19 cellular contexts compared by ENCODE assay signal in genomic region chr19:38196948-38197656, GRCh38. TPM values are rescaled to one million over a fixed set of nuclear protein-coding genes. Genes with fewer than 3 reads are reported as not detected.
DNase-seq lines count a peak whose midpoint lies in the region; ATAC-seq, FAIRE-seq and TF ChIP-seq lines count a peak whose summit lies in the region.
"Had no signal": no experiment of that assay in that cellular context is flagged by ENCODE, and none has a peak within 500 bp of the region (broad histone marks: within the 10 kb centered on the region; RNA-seq: fewer than 3 reads in every experiment).

No MANE protein-coding gene starts in this region.

- H3K27ac Mint-ChIP-seq in H9: peak overlapping the region; percentile 41 to 92 (median 59); a peak in 3 of 7 replicates
- H3K27ac Mint-ChIP-seq in stimulated activated effector memory CD8-positive, alpha-beta T cell treated with anti-CD3 and anti-CD28 coated beads, Interleukin-12 subunit alpha, Interleukin-12 subunit beta, amount 100 ng/mL, for 72 hours: peak overlapping the region; percentile 50
- H3K27ac Mint-ChIP-seq in activated T-cell treated with anti-CD3 and anti-CD28 coated beads, Interleukin-2, amount 50 U/mL, for 24 hours: no peak overlapping the region
- H3K27ac Mint-ChIP-seq: CD4-positive, alpha-beta T cell had no signal

- no peak overlapping the region for H2BK5ac ChIP-seq in H9 (ENCODE audit: insufficient read length, low read length)
- H2BK5ac ChIP-seq in H1 (ENCODE audit: low read depth, low read length): no peak overlapping the region
- peak overlapping the region; percentile 73 for H2BK5ac ChIP-seq in neuronal stem cell (ENCODE audit: low read length)

- H2BK12ac ChIP-seq in H9 (ENCODE audit: insufficient read length, low read depth, low read length) (no peak overlapping the region), H1 (ENCODE audit: low read depth, low read length) (no peak overlapping the region), neuronal stem cell (ENCODE audit: low read length) (no peak overlapping the region)

- no peak overlapping the region for H3K4me2 ChIP-seq in H9 (ENCODE audit: insufficient read depth, insufficient read length, low read length)
- H3K4me2 ChIP-seq in H1 (ENCODE audit: insufficient read depth in 1 of 2, low read depth in 2 of 2, low read length in 2 of 2): no peak overlapping the region
- no peak overlapping the region for H3K4me2 ChIP-seq in neuronal stem cell (ENCODE audit: insufficient read depth, low read length, poor library complexity, severe bottlenecking)

- H3K79me2 ChIP-seq in H9 (ENCODE audit: insufficient read depth, low read length) (no peaks in the 10 kb centered on the region), H1 (ENCODE audit: control insufficient read depth in 1 of 2, insufficient read depth in 2 of 2, low read length in 2 of 2) (no peaks in the 10 kb centered on the region)

- H3K79me1 ChIP-seq in H9 (ENCODE audit: insufficient read depth, low read depth, low read length, poor library complexity, severe bottlenecking): no peaks in the 10 kb centered on the region
- H3K79me1 ChIP-seq in H1 (ENCODE audit: low read depth, low read length): peaks cover 4% of the 10 kb centered on the region; the same call in 1 of the 2 replicates
- no peaks in the 10 kb centered on the region for H3K79me1 ChIP-seq in neuronal stem cell (ENCODE audit: low read depth, low read length)

- TF ChIP-seq RAD21 in H1 (IDR thresholded peaks at IDR 0.05 in 1 of 2, conservative IDR thresholded peaks at IDR 0.05 in 1 of 2; ENCODE audit: low read depth in 2 of 2, low read length in 2 of 2): no peak

- H3K23ac ChIP-seq in H9 (ENCODE audit: insufficient read length, low read depth, low read length) (no peak overlapping the region), H1 (ENCODE audit: insufficient read length) (no peak overlapping the region), neuronal stem cell (ENCODE audit: low read depth, low read length, poor library complexity) (no peak overlapping the region)

- no peak for TF ChIP-seq EP300 in H1 (IDR thresholded peaks at IDR 0.05; ENCODE audit: borderline replicate concordance in 1 of 2, low read depth in 2 of 2, low read length in 2 of 2)

- H2BK15ac ChIP-seq in H9 (ENCODE audit: low read depth, low read length) (no peak overlapping the region), H1 (ENCODE audit: low read length) (no peak overlapping the region), neuronal stem cell (ENCODE audit: low read length) (no peak overlapping the region)

- H2AK5ac ChIP-seq in H9 (ENCODE audit: insufficient read length, low read length): no peak overlapping the region
- no peak overlapping the region for H2AK5ac ChIP-seq in H1 (ENCODE audit: low read depth, low read length)
- H2AK5ac ChIP-seq in neuronal stem cell (ENCODE audit: low read depth, low read length): no peak overlapping the region

- H2AFZ ChIP-seq in H9 (ENCODE audit: low read length) (no peak overlapping the region), H1 (ENCODE audit: low read length) (no peak overlapping the region), neuronal stem cell (ENCODE audit: low read length) (no peak overlapping the region)

- WGBS in H9 (ENCODE audit: extremely low coverage, insufficient read length, low lambda C conversion rate): no CpG with 5 or more reads among the region's 23 CpGs
- 97% methylated on average over 23 of the region's 23 CpGs; no CpG with 5 or more reads in 1 of the 2 experiments for WGBS in H1 (ENCODE audit: extremely low coverage in 1 of 2, insufficient coverage in 1 of 2, insufficient read length in 1 of 2, insufficient replicate concordance in 2 of 2, low coverage in 1 of 2, low lambda C conversion rate in 2 of 2, missing lambda C conversion rate in 1 of 2), 2 experiments
- no CpG with 5 or more reads among the region's 23 CpGs for WGBS in neuronal stem cell (ENCODE audit: extremely low coverage in 2 of 2, insufficient read length in 2 of 2, insufficient replicate concordance in 1 of 2), 2 donors

- H2BK20ac ChIP-seq in H9 (ENCODE audit: low read depth, low read length, poor library complexity, severe bottlenecking): no peak overlapping the region
- H2BK20ac ChIP-seq in H1 (ENCODE audit: low read length): no peak overlapping the region

- H3K9me3 ChIP-seq in H9 (ENCODE audit: control insufficient read depth, low read depth, low read length): no peaks in the 10 kb centered on the region
- H3K9me3 ChIP-seq in H1 (ENCODE audit: insufficient read depth in 2 of 2, low read depth in 1 of 2, low read length in 1 of 2): no peaks in the 10 kb centered on the region
- no peaks in the 10 kb centered on the region for H3K9me3 ChIP-seq in neuronal stem cell (replicated peaks in 1 of 2; ENCODE audit: control insufficient read depth in 2 of 2, insufficient read depth in 1 of 2, low read depth in 1 of 2, low read length in 2 of 2)
- H3K9me3 ChIP-seq: HAP-1 had no signal

- no peak for ATAC-seq in stimulated activated effector memory CD8-positive, alpha-beta T cell treated with anti-CD3 and anti-CD28 coated beads, Interleukin-12 subunit alpha, Interleukin-12 subunit beta, amount 100 ng/mL, for 72 hours
- ATAC-seq in HG02642 (IDR thresholded peaks at IDR 0.05; ENCODE audit: poor library complexity, unreplicated experiment) (no peak), sciatic nerve (no peak)

- no peak for TF ChIP-seq CTCF in H9 (conservative IDR thresholded peaks at IDR 0.05)
- no peak for TF ChIP-seq CTCF in H1 (IDR thresholded peaks at IDR 0.05; ENCODE audit: control extremely low read depth in 1 of 3, insufficient read depth in 1 of 3, low read depth in 1 of 3, low read length in 3 of 3)

- no peak overlapping the region for H2BK120ac ChIP-seq in H9 (ENCODE audit: low read depth, low read length, poor library complexity, severe bottlenecking)
- H2BK120ac ChIP-seq in H1 (replicated peaks; ENCODE audit: low read depth, low read length): no peak overlapping the region
- no peak overlapping the region for H2BK120ac ChIP-seq in neuronal stem cell (ENCODE audit: low read depth, low read length)

- no peaks in the 10 kb centered on the region for H3K4me1 Mint-ChIP-seq in H9
- no peaks in the 10 kb centered on the region for H3K4me1 Mint-ChIP-seq in stimulated activated effector memory CD8-positive, alpha-beta T cell treated with anti-CD3 and anti-CD28 coated beads, Interleukin-12 subunit alpha, Interleukin-12 subunit beta, amount 100 ng/mL, for 72 hours
- H3K4me1 Mint-ChIP-seq in activated T-cell treated with anti-CD3 and anti-CD28 coated beads, Interleukin-2, amount 50 U/mL, for 24 hours (ENCODE audit: low read depth): no peaks in the 10 kb centered on the region

- H4K5ac ChIP-seq in H9 (ENCODE audit: insufficient read length, low read depth, low read length) (no peak overlapping the region), H1 (ENCODE audit: insufficient read length, low read depth, low read length) (no peak overlapping the region)

- no peaks in the 10 kb centered on the region for H3K4me1 ChIP-seq in H9 (ENCODE audit: insufficient read depth, low read length)
- no peaks in the 10 kb centered on the region for H3K4me1 ChIP-seq in H1 (replicated peaks in 1 of 4; ENCODE audit: control insufficient read depth in 3 of 4, insufficient read depth in 4 of 4, low read length in 3 of 4)
- H3K4me1 ChIP-seq in neuronal stem cell (ENCODE audit: control insufficient read depth in 2 of 2, insufficient read depth in 1 of 2, low read depth in 1 of 2, low read length in 2 of 2): no peaks in the 10 kb centered on the region
- H3K4me1 ChIP-seq: HAP-1 had no signal

- POLR2A ChIA-PET in H1 (lab: Charles Lee; ENCODE audit: partially characterized antibody): interaction anchor here (0.6 kb wide), 1 partner anchor 276 kb away, joined by 3 read pairs; no protein-coding TSS in a partner anchor

- H3K27me3 Mint-ChIP-seq in H9 (ENCODE audit: low read depth): peaks cover 1% of the 10 kb centered on the region; the same call in 1 of the 2 replicates
- no peaks in the 10 kb centered on the region for H3K27me3 Mint-ChIP-seq in activated T-cell treated with anti-CD3 and anti-CD28 coated beads, Interleukin-2, amount 50 U/mL, for 24 hours
- H3K27me3 Mint-ChIP-seq: CD4-positive, alpha-beta T cell had no signal

- H3K27ac ChIP-seq in H9 (ENCODE audit: insufficient read length, low read depth, low read length) (no peak overlapping the region), H1 (ENCODE audit: low read depth, low read length) (no peak overlapping the region), neuronal stem cell (replicated peaks; ENCODE audit: low read length) (no peak overlapping the region)
- H3K27ac ChIP-seq: C4-2B had no signal

- intact Hi-C loops in sciatic nerve (cut with DNase I): no loop called here

- H3K9me3 Mint-ChIP-seq in H9: no peaks in the 10 kb centered on the region; a peak in 1 of 5 replicates
- H3K9me3 Mint-ChIP-seq in stimulated activated effector memory CD8-positive, alpha-beta T cell treated with anti-CD3 and anti-CD28 coated beads, Interleukin-12 subunit alpha, Interleukin-12 subunit beta, amount 100 ng/mL, for 72 hours: no peaks in the 10 kb centered on the region
- no peaks in the 10 kb centered on the region for H3K9me3 Mint-ChIP-seq in activated T-cell treated with anti-CD3 and anti-CD28 coated beads, Interleukin-2, amount 50 U/mL, for 24 hours
- H3K9me3 Mint-ChIP-seq: CD4-positive, alpha-beta T cell had no signal

- H3K14ac ChIP-seq in H9 (ENCODE audit: insufficient read depth, low read length) (no peak overlapping the region), H1 (ENCODE audit: insufficient read length) (no peak overlapping the region), neuronal stem cell (ENCODE audit: low read length) (no peak overlapping the region)

- H3K56ac ChIP-seq in H9 (ENCODE audit: insufficient read length, low read depth, low read length) (no peak overlapping the region), H1 (replicated peaks; ENCODE audit: insufficient read length, low read depth, low read length) (no peak overlapping the region)

- H3K36me3 Mint-ChIP-seq in H9 (ENCODE audit: insufficient read depth in 1 of 3, low read depth in 3 of 3): peaks cover 14 to 30% (median 18%) of the 10 kb centered on the region in 3 experiments
- no peaks in the 10 kb centered on the region for H3K36me3 Mint-ChIP-seq in stimulated activated effector memory CD8-positive, alpha-beta T cell treated with anti-CD3 and anti-CD28 coated beads, Interleukin-12 subunit alpha, Interleukin-12 subunit beta, amount 100 ng/mL, for 72 hours
- peaks cover 26% of the 10 kb centered on the region for H3K36me3 Mint-ChIP-seq in activated T-cell treated with anti-CD3 and anti-CD28 coated beads, Interleukin-2, amount 50 U/mL, for 24 hours (ENCODE audit: low read depth)

- H4K20me1 ChIP-seq in H9 (ENCODE audit: control insufficient read depth, insufficient read depth, insufficient read length): no peaks in the 10 kb centered on the region
- H4K20me1 ChIP-seq in H1 (replicated peaks in 1 of 2; ENCODE audit: control insufficient read depth in 1 of 2, insufficient read depth in 2 of 2, low read length in 2 of 2): peaks cover 0 to 4% of the 10 kb centered on the region in 2 experiments

- peak; percentile 22 for DNase-seq in H9
- no peak for DNase-seq in H1 (ENCODE audit: low read depth in 1 of 2, low spot score in 2 of 2)
- no peak for DNase-seq in neuronal stem cell (ENCODE audit: low spot score)
- no peak for DNase-seq in stimulated activated effector memory CD8-positive, alpha-beta T cell treated with anti-CD3 and anti-CD28 coated beads, Interleukin-12 subunit alpha, Interleukin-12 subunit beta, amount 100 ng/mL, for 72 hours (ENCODE audit: low spot score in 2 of 2)
- no peak for DNase-seq in activated T-cell treated with anti-CD3 and anti-CD28 coated beads, Interleukin-2, amount 50 U/mL, for 24 hours
- no peak for DNase-seq in sciatic nerve (ENCODE audit: low spot score)
- DNase-seq: ACHN; CD4-positive, alpha-beta T cell; DMS153; DMS79; GDM1; GOT3 had no signal

- CTCF ChIA-PET in H1 (lab: Charles Lee; ENCODE audit: partially characterized antibody): interaction anchor here (0.6 to 1.2 kb wide), 2 partner anchors 15 to 292 kb away, joined by 3 read pairs; no protein-coding TSS in a partner anchor

- H3K4me3 Mint-ChIP-seq in H9: peak overlapping the region in 1 of 2 experiments; percentile 48; a peak in 1 of 5 replicates
- no peak overlapping the region for H3K4me3 Mint-ChIP-seq in stimulated activated effector memory CD8-positive, alpha-beta T cell treated with anti-CD3 and anti-CD28 coated beads, Interleukin-12 subunit alpha, Interleukin-12 subunit beta, amount 100 ng/mL, for 72 hours
- H3K4me3 Mint-ChIP-seq in activated T-cell treated with anti-CD3 and anti-CD28 coated beads, Interleukin-2, amount 50 U/mL, for 24 hours: no peak overlapping the region
- H3K4me3 Mint-ChIP-seq: CD4-positive, alpha-beta T cell had no signal

- H3K4ac ChIP-seq in H9 (ENCODE audit: low read depth, low read length) (no peak overlapping the region), H1 (replicated peaks; ENCODE audit: insufficient read length, low read depth, low read length) (no peak overlapping the region), neuronal stem cell (ENCODE audit: low read length) (no peak overlapping the region)

- H3K4me3 ChIP-seq in H1 (ENCODE audit: extremely low read depth in 1 of 4, insufficient read depth in 2 of 4, low read depth in 3 of 4, low read length in 4 of 4) (no peak overlapping the region), neuronal stem cell (ENCODE audit: low read length in 2 of 2) (no peak overlapping the region)
- H3K4me3 ChIP-seq: HAP-1 had no signal

- no peak overlapping the region for H4K8ac ChIP-seq in H9 (replicated peaks; ENCODE audit: insufficient read length, low read depth, low read length)
- peak overlapping the region; percentile 5; the same call in 1 of the 2 replicates for H4K8ac ChIP-seq in H1 (ENCODE audit: extremely low read depth, insufficient read depth, low read length)
- no peak overlapping the region for H4K8ac ChIP-seq in neuronal stem cell (ENCODE audit: low read depth, low read length)

- H3T11ph ChIP-seq in H9 (ENCODE audit: low read length): no peak overlapping the region

- H3K36me3 ChIP-seq in H1 (ENCODE audit: control insufficient read depth in 2 of 4, insufficient read depth in 4 of 4, low read length in 3 of 4) (peaks cover 0 to 10% (median 2%) of the 10 kb centered on the region in 4 experiments; a peak in 5 of 8 replicates), neuronal stem cell (replicated peaks in 1 of 2; ENCODE audit: control insufficient read depth in 2 of 2, insufficient read depth in 2 of 2, low read length in 2 of 2) (peaks cover 11 to 49% of the 10 kb centered on the region in 2 donors)
- H3K36me3 ChIP-seq: HAP-1 had no signal

- no peaks in the 10 kb centered on the region for H3K27me3 ChIP-seq in H9 (ENCODE audit: insufficient read depth, low read length)
- H3K27me3 ChIP-seq in H1 (replicated peaks in 1 of 4; ENCODE audit: control insufficient read depth in 3 of 4, extremely low read depth in 1 of 4, insufficient read depth in 3 of 4, low read length in 3 of 4): no peaks in the 10 kb centered on the region
- H3K27me3 ChIP-seq in neuronal stem cell (ENCODE audit: control insufficient read depth in 3 of 3, insufficient read depth in 3 of 3, low read depth in 1 of 3, low read length in 3 of 3): no peaks in the 10 kb centered on the region

- H3K9ac ChIP-seq in H9 (ENCODE audit: extremely low read depth, insufficient read length, low read length) (no peak overlapping the region), H1 (replicated peaks in 1 of 4; ENCODE audit: extremely low read depth in 1 of 4, low read depth in 3 of 4, low read length in 3 of 4) (no peak overlapping the region), neuronal stem cell (ENCODE audit: low read depth, low read length, poor library complexity) (no peak overlapping the region)

- no peak for TF ChIP-seq POLR2A in H1 (IDR thresholded peaks at IDR 0.05; ENCODE audit: control extremely low read depth in 1 of 2, low read depth in 2 of 2, low read length in 2 of 2)

- FAIRE-seq in H1 (lab: Jason Lieb, UNC): no peak
- FAIRE-seq: A204.1, GM12892 had no signal

- no peak overlapping the region for H3K18ac ChIP-seq in H9 (ENCODE audit: insufficient read length, low read depth, low read length)
- no peak overlapping the region for H3K18ac ChIP-seq in H1 (ENCODE audit: extremely low read depth, low read length)
- no peak overlapping the region for H3K18ac ChIP-seq in neuronal stem cell (ENCODE audit: low read length)

- H4K91ac ChIP-seq in H9 (ENCODE audit: insufficient read length, low read depth, low read length) (no peak overlapping the region), H1 (replicated peaks; ENCODE audit: insufficient read length, low read length) (no peak overlapping the region), neuronal stem cell (ENCODE audit: low read depth, low read length, poor library complexity) (no peak overlapping the region)

- no peaks in the 10 kb centered on the region for H3K23me2 ChIP-seq in H9 (ENCODE audit: insufficient read length, low read depth, low read length, poor library complexity, severe bottlenecking)
- H3K23me2 ChIP-seq in H1 (ENCODE audit: low read depth, low read length): no peaks in the 10 kb centered on the region; the same call in 1 of the 2 replicates

RNA-seq across cellular contexts. Expression of gene DPF1, which starts 26.9 kb away (rescaled TPM):
- total RNA-seq in H9 (2021) (12.0 and 13.1 TPM in 2 replicates), sciatic nerve (not detected)
- 15.2 and 15.6 TPM in 2 replicates for total RNA-seq in H1 (2021; fragmentation: NEBNext Ultra II Directional; extraction: Animal tissue kit (Norgen Biotek cat#: 25700))
- polyA plus RNA-seq in H1 (2011; rRNA removed): 12.9 and 20.9 TPM in 2 replicates
- polyA plus RNA-seq in H1 (2011; cell fraction: cytosol; rRNA removed): 12.4 TPM
- 20.0 TPM for polyA plus RNA-seq in H1 (2011; cell fraction: nucleus; rRNA removed)
- 5.4 to 11.2 TPM (median 10.0 TPM) in 4 replicates for polyA plus RNA-seq in H1 (2012, experiment 1 of 2)
- polyA plus RNA-seq in H1 (2012, experiment 2 of 2): 7.2 TPM
- polyA plus RNA-seq in H1 (2013, experiment 1 of 2): 5.0 TPM
- polyA plus RNA-seq in H1 (2013, experiment 2 of 2): 5.9 TPM
- polyA minus RNA-seq in H1 (2011; rRNA and poly(A)+ RNA removed): 3.9 and 5.9 TPM in 2 replicates
- polyA minus RNA-seq in H1 (2011; cell fraction: cytosol; rRNA and poly(A)+ RNA removed): 7.3 TPM
- polyA minus RNA-seq in H1 (2011; cell fraction: nucleus; rRNA and poly(A)+ RNA removed): 5.0 TPM
- 8.0 TPM for polyA plus RNA-seq in neuronal stem cell (2013, experiment 1 of 2)
- 7.2 TPM for polyA plus RNA-seq in neuronal stem cell (2013, experiment 2 of 2)
- total RNA-seq: CD4-positive, alpha-beta T cell had no signal

RNA-seq across cellular contexts. Expression of gene PPP1R14A, which starts 59.1 kb away (rescaled TPM):
- total RNA-seq in H9 (2021) (18.3 and 19.6 TPM in 2 replicates), sciatic nerve (27.5 TPM)
- 21.8 and 26.3 TPM in 2 replicates for total RNA-seq in H1 (2021; fragmentation: NEBNext Ultra II Directional; extraction: Animal tissue kit (Norgen Biotek cat#: 25700))
- polyA plus RNA-seq in H1 (2011; rRNA removed): 13.6 and 20.7 TPM in 2 replicates
- 22.7 TPM for polyA plus RNA-seq in H1 (2011; cell fraction: cytosol; rRNA removed)
- polyA plus RNA-seq in H1 (2011; cell fraction: nucleus; rRNA removed): 12.6 TPM
- 8.5 to 22.2 TPM (median 17.5 TPM) in 4 replicates for polyA plus RNA-seq in H1 (2012, experiment 1 of 2)
- polyA plus RNA-seq in H1 (2012, experiment 2 of 2): 11.4 TPM
- 26.7 TPM for polyA plus RNA-seq in H1 (2013, experiment 1 of 2)
- polyA plus RNA-seq in H1 (2013, experiment 2 of 2): 25.6 TPM
- polyA minus RNA-seq in H1 (2011; rRNA and poly(A)+ RNA removed): 0.27 and 0.82 TPM in 2 replicates
- polyA minus RNA-seq in H1 (2011; cell fraction: cytosol; rRNA and poly(A)+ RNA removed): 8.8 TPM
- polyA minus RNA-seq in H1 (2011; cell fraction: nucleus; rRNA and poly(A)+ RNA removed): 5.5 TPM
- 8.9 TPM for polyA plus RNA-seq in neuronal stem cell (2013, experiment 1 of 2)
- 8.3 TPM for polyA plus RNA-seq in neuronal stem cell (2013, experiment 2 of 2)
- total RNA-seq: CD4-positive, alpha-beta T cell; Daoy; HT-29 had no signal

Comparison
In these comparisons a context has a peak if more than half of its experiments do, and no peak if none do; other contexts are left out.
1. RNA of gene DPF1, which starts 26.9 kb away (total RNA-seq): 15.2 to 15.6 TPM in H1 and 12.0 to 13.1 TPM in H9; not detected in sciatic nerve (single experiment); every median in the first group is over 10 times any median in the second.